Comparison of ENCODE assay signal across 2 cellular contexts in the genomic region with DNA sequence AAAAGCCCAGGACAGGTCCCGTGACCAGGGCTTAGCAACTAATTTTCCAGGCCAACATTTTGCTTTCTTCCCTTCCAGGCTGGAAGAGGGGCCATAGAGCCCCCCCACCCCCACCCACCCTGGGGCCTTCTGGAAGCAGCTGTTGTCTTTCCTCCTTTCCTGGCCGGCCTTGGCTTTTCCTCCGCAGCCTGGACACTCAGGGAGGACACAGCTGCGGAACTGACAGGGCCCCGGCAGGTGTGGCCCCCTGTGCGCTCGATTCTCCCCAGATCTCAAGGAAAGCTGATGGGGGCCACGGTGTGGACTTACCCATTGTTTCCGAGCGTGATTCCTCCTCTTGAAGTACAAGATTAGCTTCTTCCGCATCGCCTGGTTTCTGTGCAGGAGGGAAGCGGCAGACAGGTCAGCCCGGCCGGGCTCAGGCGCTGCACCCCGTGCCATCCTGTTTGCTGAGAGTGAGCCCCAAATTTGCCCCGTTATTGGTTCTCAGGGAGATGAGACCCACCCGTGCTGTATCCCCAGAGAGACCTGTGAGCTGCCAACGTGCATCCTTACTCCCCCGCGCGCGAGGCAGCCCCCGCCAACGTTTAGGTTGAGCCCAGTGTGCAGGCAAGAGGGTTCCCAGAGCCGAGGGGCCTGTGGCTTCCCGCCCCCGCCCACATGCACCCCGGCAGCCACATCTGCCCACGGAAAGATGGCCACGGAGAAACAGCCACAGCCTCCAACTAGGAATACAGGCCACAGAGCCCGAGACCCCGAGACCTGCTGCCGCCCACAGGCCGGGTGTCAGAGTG.
TF ChIP-seq lines count a peak whose summit lies in the region.

No MANE protein-coding gene starts in this region.

TF ChIP-seq in HepG2, 621 proteins besides CTCF, POLR2A, EP300 and RAD21:
- TF ChIP-seq, protein P1, sequence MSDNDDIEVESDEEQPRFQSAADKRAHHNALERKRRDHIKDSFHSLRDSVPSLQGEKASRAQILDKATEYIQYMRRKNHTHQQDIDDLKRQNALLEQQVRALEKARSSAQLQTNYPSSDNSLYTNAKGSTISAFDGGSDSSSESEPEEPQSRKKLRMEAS (IDR thresholded peaks at IDR 0.05) = no peak
- TF ChIP-seq ZNF143 (CRISPR knock-in tag; IDR thresholded peaks at IDR 0.05) (no peak), ZNF678 (CRISPR knock-in tag; IDR thresholded peaks at IDR 0.05) (no peak), ELF4 (CRISPR knock-in tag; IDR thresholded peaks at IDR 0.05; ENCODE audit: borderline replicate concordance) (no peak), ZNF709 (CRISPR knock-in tag; IDR thresholded peaks at IDR 0.05) (no peak), TAF1 (CRISPR knock-in tag; IDR thresholded peaks at IDR 0.05) (no peak), MED1 (CRISPR knock-in tag; IDR thresholded peaks at IDR 0.05) (no peak), ZNF83 (CRISPR knock-in tag; IDR thresholded peaks at IDR 0.05; ENCODE audit: borderline replicate concordance) (no peak)
- TF ChIP-seq, protein P2, sequence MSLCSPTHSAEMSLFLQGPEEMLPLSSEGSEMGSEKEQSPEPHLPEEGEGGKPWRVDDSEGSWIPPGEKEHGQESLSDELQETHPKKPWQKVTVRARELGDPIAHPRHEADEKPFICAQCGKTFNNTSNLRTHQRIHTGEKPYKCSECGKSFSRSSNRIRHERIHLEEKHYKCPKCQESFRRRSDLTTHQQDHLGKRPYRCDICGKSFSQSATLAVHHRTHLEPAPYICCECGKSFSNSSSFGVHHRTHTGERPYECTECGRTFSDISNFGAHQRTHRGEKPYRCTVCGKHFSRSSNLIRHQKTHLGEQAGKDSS (CRISPR knock-in tag; IDR thresholded peaks at IDR 0.05; ENCODE audit: borderline replicate concordance, low read depth) = no peak
- TF ChIP-seq, protein P3, sequence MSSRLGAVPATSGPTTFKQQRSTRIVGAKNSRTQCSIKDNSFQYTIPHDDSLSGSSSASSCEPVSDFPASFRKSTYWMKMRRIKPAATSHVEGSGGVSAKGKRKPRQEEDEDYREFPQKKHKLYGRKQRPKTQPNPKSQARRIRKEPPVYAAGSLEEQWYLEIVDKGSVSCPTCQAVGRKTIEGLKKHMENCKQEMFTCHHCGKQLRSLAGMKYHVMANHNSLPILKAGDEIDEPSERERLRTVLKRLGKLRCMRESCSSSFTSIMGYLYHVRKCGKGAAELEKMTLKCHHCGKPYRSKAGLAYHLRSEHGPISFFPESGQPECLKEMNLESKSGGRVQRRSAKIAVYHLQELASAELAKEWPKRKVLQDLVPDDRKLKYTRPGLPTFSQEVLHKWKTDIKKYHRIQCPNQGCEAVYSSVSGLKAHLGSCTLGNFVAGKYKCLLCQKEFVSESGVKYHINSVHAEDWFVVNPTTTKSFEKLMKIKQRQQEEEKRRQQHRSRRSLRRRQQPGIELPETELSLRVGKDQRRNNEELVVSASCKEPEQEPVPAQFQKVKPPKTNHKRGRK (CRISPR knock-in tag; IDR thresholded peaks at IDR 0.05) = no peak

TF ChIP-seq in GM12878, 131 proteins besides CTCF, POLR2A, EP300 and RAD21:
- TF ChIP-seq, protein P4, sequence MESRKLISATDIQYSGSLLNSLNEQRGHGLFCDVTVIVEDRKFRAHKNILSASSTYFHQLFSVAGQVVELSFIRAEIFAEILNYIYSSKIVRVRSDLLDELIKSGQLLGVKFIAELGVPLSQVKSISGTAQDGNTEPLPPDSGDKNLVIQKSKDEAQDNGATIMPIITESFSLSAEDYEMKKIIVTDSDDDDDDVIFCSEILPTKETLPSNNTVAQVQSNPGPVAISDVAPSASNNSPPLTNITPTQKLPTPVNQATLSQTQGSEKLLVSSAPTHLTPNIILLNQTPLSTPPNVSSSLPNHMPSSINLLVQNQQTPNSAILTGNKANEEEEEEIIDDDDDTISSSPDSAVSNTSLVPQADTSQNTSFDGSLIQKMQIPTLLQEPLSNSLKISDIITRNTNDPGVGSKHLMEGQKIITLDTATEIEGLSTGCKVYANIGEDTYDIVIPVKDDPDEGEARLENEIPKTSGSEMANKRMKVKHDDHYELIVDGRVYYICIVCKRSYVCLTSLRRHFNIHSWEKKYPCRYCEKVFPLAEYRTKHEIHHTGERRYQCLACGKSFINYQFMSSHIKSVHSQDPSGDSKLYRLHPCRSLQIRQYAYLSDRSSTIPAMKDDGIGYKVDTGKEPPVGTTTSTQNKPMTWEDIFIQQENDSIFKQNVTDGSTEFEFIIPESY (IDR thresholded peaks at IDR 0.05) = 0 out of 2 replicates have a peak, but pooled peaks have one; percentile 21
- TF ChIP-seq FOS (IDR thresholded peaks at IDR 0.05; ENCODE audit: borderline replicate concordance, extremely low read depth, insufficient read length) (no peak), IKZF1 (conservative IDR thresholded peaks at IDR 0.05) (0 out of 2 replicates have a peak, but pooled peaks have one; percentile 30)
